In the genomic region with DNA sequence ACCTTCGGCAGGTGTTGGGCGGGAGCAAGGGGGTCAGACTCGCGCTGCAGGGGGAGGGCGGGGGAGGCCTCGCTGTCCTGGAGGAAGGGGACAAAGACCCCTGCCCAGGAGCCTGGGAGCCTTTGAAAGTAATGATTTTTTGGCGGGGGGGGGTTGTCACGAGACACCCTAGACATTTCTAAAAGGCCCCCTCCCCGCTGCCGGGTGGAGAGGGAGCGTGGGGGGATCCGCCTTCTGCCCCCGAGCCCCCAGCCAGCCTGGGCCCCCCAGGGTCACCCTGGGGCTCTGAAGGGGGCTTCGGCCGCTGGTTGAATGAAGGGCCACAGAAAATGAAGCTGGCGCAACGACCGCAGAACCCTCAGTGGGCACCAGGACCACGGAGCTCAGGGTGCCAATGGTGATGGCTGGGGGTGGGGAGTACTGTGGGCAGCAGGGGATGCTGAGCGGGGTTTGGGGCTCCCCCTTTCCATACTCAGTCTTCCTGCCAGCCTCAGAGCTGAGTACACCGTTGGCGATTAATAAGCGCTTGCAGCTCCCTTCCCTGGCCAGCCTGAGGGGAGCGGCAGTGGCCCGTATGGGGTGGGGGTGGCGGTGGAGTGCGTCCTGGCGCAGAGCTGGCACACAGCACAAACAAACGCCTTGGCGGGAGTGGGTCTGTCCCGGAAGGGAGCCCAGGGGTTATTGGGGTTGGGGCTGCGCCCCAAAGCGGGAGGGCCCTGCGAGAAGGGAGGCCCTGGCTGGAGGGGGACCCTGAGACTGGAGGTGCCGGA, we compare ENCODE assay signal across 8 cellular contexts. TPM values are rescaled to one million over a fixed set of nuclear protein-coding genes. Genes with fewer than 3 reads are reported as not detected.
DNase-seq lines count a peak whose midpoint lies in the region; ATAC-seq, FAIRE-seq and TF ChIP-seq lines count a peak whose summit lies in the region.

No MANE protein-coding gene starts in this region.

- H3K27me3 ChIP-seq in RWPE2 (ENCODE audit: insufficient read depth, poor library complexity, severe bottlenecking): peaks cover 20% of the 10 kb centered on the region
- peaks cover 18 to 54% (median 49%) of the 10 kb centered on the region in 4 experiments for H3K27me3 ChIP-seq in H1 (replicated peaks in 1 of 4; ENCODE audit: control insufficient read depth in 3 of 4, extremely low read depth in 1 of 4, insufficient read depth in 3 of 4, low read length in 3 of 4)
- H3K27me3 ChIP-seq in osteoblast (ENCODE audit: insufficient read depth, low read length): peaks cover 37% of the 10 kb centered on the region

- H4K5ac ChIP-seq in H1 (ENCODE audit: insufficient read length, low read depth, low read length): no peak overlapping the region

- 16% methylated on average over 21 of the region's 35 CpGs; no CpG with 5 or more reads in 1 of the 2 experiments for WGBS in H1 (ENCODE audit: extremely low coverage in 1 of 2, insufficient coverage in 1 of 2, insufficient read length in 1 of 2, insufficient replicate concordance in 2 of 2, low coverage in 1 of 2, low lambda C conversion rate in 2 of 2, missing lambda C conversion rate in 1 of 2), 2 experiments

- H3K36me3 ChIP-seq in RWPE2 (ENCODE audit: low read depth) (no peaks in the 10 kb centered on the region), H1 (ENCODE audit: control insufficient read depth in 2 of 4, insufficient read depth in 4 of 4, low read length in 3 of 4) (no peaks in the 10 kb centered on the region), osteoblast (ENCODE audit: insufficient read depth, low read length) (no peaks in the 10 kb centered on the region)

- H3K27ac ChIP-seq in RWPE2 (ENCODE audit: poor library complexity, severe bottlenecking) (no peak overlapping the region), H1 (ENCODE audit: low read depth, low read length) (no peak overlapping the region), osteoblast (ENCODE audit: low read depth, low read length) (no peak overlapping the region)

- POLR2A ChIA-PET in H1 (lab: Charles Lee; ENCODE audit: partially characterized antibody): interaction anchor here (0.7 to 2.6 kb wide), 5 partner anchors 8 to 25 kb away, joined by 3 to 34 read pairs (median 6); no protein-coding TSS in a partner anchor

- H3K18ac ChIP-seq in H1 (ENCODE audit: extremely low read depth, low read length): peak overlapping the region; percentile 2; the same call in 1 of the 2 replicates

- no peak overlapping the region for H3K56ac ChIP-seq in H1 (replicated peaks; ENCODE audit: insufficient read length, low read depth, low read length)

- no peak for FAIRE-seq in H1 (lab: Jason Lieb, UNC)

- TF ChIP-seq RAD21 in H1 (IDR thresholded peaks at IDR 0.05 in 1 of 2, conservative IDR thresholded peaks at IDR 0.05 in 1 of 2; ENCODE audit: low read depth in 2 of 2, low read length in 2 of 2): no peak

- no peaks in the 10 kb centered on the region for H3K4me1 ChIP-seq in RWPE2 (ENCODE audit: insufficient read depth, poor library complexity, severe bottlenecking)
- peaks cover 0 to 38% (median 23%) of the 10 kb centered on the region in 4 experiments; a peak in 6 of 7 replicates for H3K4me1 ChIP-seq in H1 (replicated peaks in 1 of 4; ENCODE audit: control insufficient read depth in 3 of 4, insufficient read depth in 4 of 4, low read length in 3 of 4)
- no peaks in the 10 kb centered on the region for H3K4me1 ChIP-seq in osteoblast (ENCODE audit: insufficient read depth, low read length)

- H4K91ac ChIP-seq in H1 (replicated peaks; ENCODE audit: insufficient read length, low read length): no peak overlapping the region

- 0 out of 2 replicates have a peak overlapping the region, but pooled peaks have one; percentile 48 for H2BK20ac ChIP-seq in H1 (ENCODE audit: low read length)

- H3K9ac ChIP-seq in H1 (replicated peaks in 1 of 4; ENCODE audit: extremely low read depth in 1 of 4, low read depth in 3 of 4, low read length in 3 of 4): no peak overlapping the region

- H3K14ac ChIP-seq in H1 (ENCODE audit: insufficient read length): no peak overlapping the region

- H3K23me2 ChIP-seq in H1 (ENCODE audit: low read depth, low read length): no peaks in the 10 kb centered on the region; the same call in 1 of the 2 replicates

- DNase-seq in GM13977 (ENCODE audit: low spot score) (peak; percentile 35), RWPE2 (ENCODE audit: low spot score) (no peak), H1 (ENCODE audit: low read depth in 1 of 2, low spot score in 2 of 2) (peak in 1 of 2 experiments; percentile 71), osteoblast (ENCODE audit: insufficient read length, low spot score, missing footprints) (peak; percentile 70), putamen (ENCODE audit: low spot score) (no peak), NCI-H2107 (lab: John Stamatoyannopoulos, UW) (no peak), GM03348 (ENCODE audit: low spot score) (no peak)

- TF ChIP-seq POLR2A in H1 (IDR thresholded peaks at IDR 0.05; ENCODE audit: control extremely low read depth in 1 of 2, low read depth in 2 of 2, low read length in 2 of 2): no peak

- H2BK12ac ChIP-seq in H1 (ENCODE audit: low read depth, low read length): peak overlapping the region; percentile 19; the same call in 1 of the 2 replicates

- peaks cover 4 to 18% of the 10 kb centered on the region in 2 experiments for H4K20me1 ChIP-seq in H1 (replicated peaks in 1 of 2; ENCODE audit: control insufficient read depth in 1 of 2, insufficient read depth in 2 of 2, low read length in 2 of 2)
- peaks cover 16% of the 10 kb centered on the region for H4K20me1 ChIP-seq in osteoblast (ENCODE audit: insufficient read depth, low read length)

- H3K79me2 ChIP-seq in H1 (ENCODE audit: control insufficient read depth in 1 of 2, insufficient read depth in 2 of 2, low read length in 2 of 2): no peaks in the 10 kb centered on the region
- no peaks in the 10 kb centered on the region for H3K79me2 ChIP-seq in osteoblast (ENCODE audit: insufficient read depth, low read length)

- no peak for TF ChIP-seq CTCF in GM13977 (IDR thresholded peaks at IDR 0.05; ENCODE audit: extremely low read depth, insufficient read depth, missing control alignments)
- no peak for TF ChIP-seq CTCF in RWPE2 (IDR thresholded peaks at IDR 0.05; ENCODE audit: poor library complexity, severe bottlenecking)
- TF ChIP-seq CTCF in H1 (IDR thresholded peaks at IDR 0.05; ENCODE audit: control extremely low read depth in 1 of 3, insufficient read depth in 1 of 3, low read depth in 1 of 3, low read length in 3 of 3): no peak
- no peak for TF ChIP-seq CTCF in osteoblast (IDR thresholded peaks at IDR 0.05; ENCODE audit: extremely low read depth, low read depth, low read length)

- in situ Hi-C loops in GM13977 (cut with MboI; ENCODE audit: low pct_unique_long_range_greater_than_20kb, low sequenced_read_pairs, unreplicated experiment): no loop called here

- CTCF ChIA-PET in H1 (lab: Charles Lee; ENCODE audit: partially characterized antibody): interaction anchor here (0.7 to 8.2 kb wide), 14 partner anchors 8 to 108 kb away, joined by 3 to 144 read pairs (median 13); a partner anchor contains a TSS

- H4K8ac ChIP-seq in H1 (ENCODE audit: extremely low read depth, insufficient read depth, low read length): no peak overlapping the region

- no peak overlapping the region for H3K23ac ChIP-seq in H1 (ENCODE audit: insufficient read length)

- peak; percentile 21; the same call in 1 of the 3 replicates for ATAC-seq in RWPE2 (ENCODE audit: low read depth)
- ATAC-seq in GM18520 (IDR thresholded peaks at IDR 0.05; ENCODE audit: unreplicated experiment): no peak

- H2AFZ ChIP-seq in H1 (ENCODE audit: low read length) (no peak overlapping the region), osteoblast (ENCODE audit: low read length) (no peak overlapping the region)

- H3K4me3 ChIP-seq in RWPE2 (ENCODE audit: severe bottlenecking): peak overlapping the region; percentile 50
- peak overlapping the region in 2 of 4 experiments; percentile 33 to 71; a peak in 4 of 8 replicates for H3K4me3 ChIP-seq in H1 (ENCODE audit: extremely low read depth in 1 of 4, insufficient read depth in 2 of 4, low read depth in 3 of 4, low read length in 4 of 4)
- H3K4me3 ChIP-seq in osteoblast (ENCODE audit: insufficient read depth, low read length): no peak overlapping the region

- TF ChIP-seq EP300 in H1 (IDR thresholded peaks at IDR 0.05; ENCODE audit: borderline replicate concordance in 1 of 2, low read depth in 2 of 2, low read length in 2 of 2): no peak

- H2BK15ac ChIP-seq in H1 (ENCODE audit: low read length): peak overlapping the region; percentile 46; the same call in 1 of the 2 replicates

- peaks cover 2% of the 10 kb centered on the region for H3K9me3 ChIP-seq in RWPE2 (ENCODE audit: severe bottlenecking)
- H3K9me3 ChIP-seq in H1 (ENCODE audit: insufficient read depth in 2 of 2, low read depth in 1 of 2, low read length in 1 of 2): peaks cover 0 to 3% of the 10 kb centered on the region in 2 experiments; a peak in 1 of 4 replicates
- H3K9me3 ChIP-seq in osteoblast (ENCODE audit: low read depth, low read length): peaks cover 2% of the 10 kb centered on the region

- H3K4me2 ChIP-seq in H1 (ENCODE audit: insufficient read depth in 1 of 2, low read depth in 2 of 2, low read length in 2 of 2) (peak overlapping the region; percentile 48 to 79), osteoblast (ENCODE audit: insufficient read depth, low read length) (no peak overlapping the region)

- no peak overlapping the region for H3K4ac ChIP-seq in H1 (replicated peaks; ENCODE audit: insufficient read length, low read depth, low read length)

- no peak overlapping the region for H2AK5ac ChIP-seq in H1 (ENCODE audit: low read depth, low read length)

- H2BK5ac ChIP-seq in H1 (ENCODE audit: low read depth, low read length): no peak overlapping the region

- no peak overlapping the region for H2BK120ac ChIP-seq in H1 (replicated peaks; ENCODE audit: low read depth, low read length)

- no peaks in the 10 kb centered on the region for H3K79me1 ChIP-seq in H1 (ENCODE audit: low read depth, low read length)

RNA-seq across cellular contexts. Expression of a gene that starts 1.2 kb away (rescaled TPM):
- 2.1 and 2.8 TPM in 2 replicates for total RNA-seq in H1 (2021; fragmentation: NEBNext Ultra II Directional; extraction: Animal tissue kit (Norgen Biotek cat#: 25700))
- polyA plus RNA-seq in H1 (2011; rRNA removed): 3.6 and 4.1 TPM in 2 replicates
- 2.4 TPM for polyA plus RNA-seq in H1 (2011; cell fraction: cytosol; rRNA removed)
- polyA plus RNA-seq in H1 (2011; cell fraction: nucleus; rRNA removed): 4.9 TPM
- 2.1 to 5.2 TPM (median 4.3 TPM) in 4 replicates for polyA plus RNA-seq in H1 (2012, experiment 1 of 2)
- 1.3 TPM for polyA plus RNA-seq in H1 (2012, experiment 2 of 2)
- polyA plus RNA-seq in H1 (2013, experiment 1 of 2): 1.7 TPM
- polyA plus RNA-seq in H1 (2013, experiment 2 of 2): 2.1 TPM
- polyA minus RNA-seq in H1 (2011; rRNA and poly(A)+ RNA removed): 0.90 and 5.2 TPM in 2 replicates
- polyA minus RNA-seq in H1 (2011; cell fraction: cytosol; rRNA and poly(A)+ RNA removed): 2.0 TPM
- 1.7 TPM for polyA minus RNA-seq in H1 (2011; cell fraction: nucleus; rRNA and poly(A)+ RNA removed)
- under 0.01 TPM in 2 replicates for total RNA-seq in osteoblast

RNA-seq across cellular contexts. Expression of a gene that starts 11.8 kb away (rescaled TPM):
- not detected in 2 replicates for total RNA-seq in H1 (2021; fragmentation: NEBNext Ultra II Directional; extraction: Animal tissue kit (Norgen Biotek cat#: 25700))
- not detected in 2 replicates for polyA plus RNA-seq in H1 (2011; rRNA removed)
- polyA plus RNA-seq in H1 (2011; cell fraction: cytosol; rRNA removed): not detected
- polyA plus RNA-seq in H1 (2011; cell fraction: nucleus; rRNA removed): not detected
- polyA plus RNA-seq in H1 (2012, experiment 1 of 2): 0.27 TPM in 1 of 4 replicates, not detected in the others
- polyA plus RNA-seq in H1 (2012, experiment 2 of 2): not detected
- not detected for polyA plus RNA-seq in H1 (2013, experiment 1 of 2)
- not detected for polyA plus RNA-seq in H1 (2013, experiment 2 of 2)
- polyA minus RNA-seq in H1 (2011; rRNA and poly(A)+ RNA removed): not detected in 2 replicates
- polyA minus RNA-seq in H1 (2011; cell fraction: cytosol; rRNA and poly(A)+ RNA removed): not detected
- polyA minus RNA-seq in H1 (2011; cell fraction: nucleus; rRNA and poly(A)+ RNA removed): not detected
- not detected in 2 replicates for total RNA-seq in osteoblast

RNA-seq across cellular contexts. Expression of a gene that starts 24.8 kb away (rescaled TPM):
- total RNA-seq in H1 (2021; fragmentation: NEBNext Ultra II Directional; extraction: Animal tissue kit (Norgen Biotek cat#: 25700)): not detected in 2 replicates
- polyA plus RNA-seq in H1 (2011; rRNA removed): not detected in 2 replicates
- polyA plus RNA-seq in H1 (2011; cell fraction: cytosol; rRNA removed): not detected
- polyA plus RNA-seq in H1 (2011; cell fraction: nucleus; rRNA removed): not detected
- polyA plus RNA-seq in H1 (2012, experiment 1 of 2): 0.25 TPM in 1 of 4 replicates, not detected in the others
- polyA plus RNA-seq in H1 (2012, experiment 2 of 2): not detected
- not detected for polyA plus RNA-seq in H1 (2013, experiment 1 of 2)
- polyA plus RNA-seq in H1 (2013, experiment 2 of 2): not detected
- not detected in 2 replicates for polyA minus RNA-seq in H1 (2011; rRNA and poly(A)+ RNA removed)
- polyA minus RNA-seq in H1 (2011; cell fraction: cytosol; rRNA and poly(A)+ RNA removed): not detected
- not detected for polyA minus RNA-seq in H1 (2011; cell fraction: nucleus; rRNA and poly(A)+ RNA removed)
- total RNA-seq in osteoblast: not detected in 2 replicates

RNA-seq across cellular contexts. Expression of a gene that starts 35.0 kb away (rescaled TPM):
- total RNA-seq in H1 (2021; fragmentation: NEBNext Ultra II Directional; extraction: Animal tissue kit (Norgen Biotek cat#: 25700)): not detected in 2 replicates
- polyA plus RNA-seq in H1 (2011; rRNA removed): not detected in 2 replicates
- not detected for polyA plus RNA-seq in H1 (2011; cell fraction: cytosol; rRNA removed)
- not detected for polyA plus RNA-seq in H1 (2011; cell fraction: nucleus; rRNA removed)
- not detected in 4 replicates for polyA plus RNA-seq in H1 (2012, experiment 1 of 2)
- polyA plus RNA-seq in H1 (2012, experiment 2 of 2): not detected
- not detected for polyA plus RNA-seq in H1 (2013, experiment 1 of 2)
- not detected for polyA plus RNA-seq in H1 (2013, experiment 2 of 2)
- not detected in 2 replicates for polyA minus RNA-seq in H1 (2011; rRNA and poly(A)+ RNA removed)
- polyA minus RNA-seq in H1 (2011; cell fraction: cytosol; rRNA and poly(A)+ RNA removed): not detected
- polyA minus RNA-seq in H1 (2011; cell fraction: nucleus; rRNA and poly(A)+ RNA removed): not detected
- total RNA-seq in osteoblast: not detected in 2 replicates

RNA-seq across cellular contexts. Expression of a gene that starts 48.7 kb away (rescaled TPM):
- not detected in 2 replicates for total RNA-seq in H1 (2021; fragmentation: NEBNext Ultra II Directional; extraction: Animal tissue kit (Norgen Biotek cat#: 25700))
- polyA plus RNA-seq in H1 (2011; rRNA removed): not detected in 2 replicates
- not detected for polyA plus RNA-seq in H1 (2011; cell fraction: cytosol; rRNA removed)
- not detected for polyA plus RNA-seq in H1 (2011; cell fraction: nucleus; rRNA removed)
- polyA plus RNA-seq in H1 (2012, experiment 1 of 2): not detected in 4 replicates
- polyA plus RNA-seq in H1 (2012, experiment 2 of 2): not detected
- polyA plus RNA-seq in H1 (2013, experiment 1 of 2): not detected
- not detected for polyA plus RNA-seq in H1 (2013, experiment 2 of 2)
- not detected in 2 replicates for polyA minus RNA-seq in H1 (2011; rRNA and poly(A)+ RNA removed)
- not detected for polyA minus RNA-seq in H1 (2011; cell fraction: cytosol; rRNA and poly(A)+ RNA removed)
- polyA minus RNA-seq in H1 (2011; cell fraction: nucleus; rRNA and poly(A)+ RNA removed): not detected
- not detected in 2 replicates for total RNA-seq in osteoblast

Comparison
In these comparisons a context has a peak if more than half of its experiments do, and no peak if none do; other contexts are left out.
1. DNase-seq: peak in GM13977 (single experiment) and osteoblast (single experiment); none in RWPE2 (single experiment), putamen (single experiment), NCI-H2107 (single experiment) and GM03348 (single experiment).